Comparison of ENCODE assay signal across 15 cellular contexts in the genomic region with DNA sequence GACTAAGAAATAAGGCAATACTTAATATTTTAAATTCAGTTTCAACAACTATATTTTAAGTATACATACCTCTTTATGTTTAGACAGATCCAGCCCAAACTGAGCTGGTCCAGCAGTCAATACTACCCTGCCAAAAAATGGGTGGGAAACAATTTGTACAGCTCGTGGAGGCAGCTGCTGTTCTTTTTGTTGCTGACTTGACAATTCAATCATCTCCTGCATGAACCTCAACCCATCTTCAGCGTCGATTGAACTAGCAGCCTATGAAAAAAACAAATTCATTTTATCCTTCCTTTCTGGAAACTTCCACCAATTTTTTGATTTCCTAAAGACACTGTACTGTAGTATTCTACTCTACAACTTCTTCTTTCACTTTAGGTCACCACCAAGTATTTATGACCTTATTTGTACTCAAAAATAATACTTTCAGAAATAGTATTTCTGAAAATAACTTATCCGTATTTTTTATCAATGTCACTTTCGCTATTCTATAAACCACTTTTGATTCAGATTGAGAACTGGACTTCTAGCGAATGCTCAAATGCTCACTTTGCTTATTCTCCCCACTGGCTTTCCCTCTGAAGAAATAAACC.
"Had no signal": no experiment of that assay in that cellular context is flagged by ENCODE, and none has a peak within 500 bp of the region (broad histone marks: within the 10 kb centered on the region; RNA-seq: fewer than 3 reads in every experiment).

No MANE protein-coding gene starts in this region.

- H3K4me3 Mint-ChIP-seq: activated naive CD4-positive, alpha-beta T cell treated with anti-CD3 and anti-CD28 coated beads, Interleukin-2, amount 10 ng/mL, durations not matched to agents 7 days and 5 days; naive B cell; neural progenitor cell had no signal

- H3K9me3 ChIP-seq: colonic mucosa, ovary, sigmoid colon had no signal

- ATAC-seq: activated CD4-positive, CD25-positive, alpha-beta regulatory T cell treated with anti-CD3 and anti-CD28 coated beads, Interleukin-2, amount 50 U/mL, for 24 hours; esophagus mucosa had no signal

- H3K27ac ChIP-seq: cardiac muscle cell, colonic mucosa, neural progenitor cell, ovary, sigmoid colon had no signal

- H3K4me1 Mint-ChIP-seq: activated naive CD4-positive, alpha-beta T cell treated with anti-CD3 and anti-CD28 coated beads, Interleukin-2, amount 10 ng/mL, durations not matched to agents 7 days and 5 days; naive B cell; neural progenitor cell had no signal

- H3K4me2 ChIP-seq: neural progenitor cell had no signal

- H3K27me3 Mint-ChIP-seq: activated naive CD4-positive, alpha-beta T cell treated with anti-CD3 and anti-CD28 coated beads, Interleukin-2, amount 10 ng/mL, durations not matched to agents 7 days and 5 days; naive B cell had no signal

- DNase-seq: activated CD4-positive, alpha-beta T cell treated with anti-CD3 and anti-CD28 coated beads, Interleukin-2, amount 50 U/mL, for 1 hour; activated CD8-positive, alpha-beta memory T cell treated with anti-CD3 and anti-CD28 coated beads for 24 hours; activated naive CD4-positive, alpha-beta T cell treated with anti-CD3 and anti-CD28 coated beads, Interleukin-2, amount 10 ng/mL, durations not matched to agents 7 days and 5 days; colonic mucosa; islet precursor cell; mammary epithelial cell; naive B cell; ovary; sigmoid colon; stimulated activated CD4-positive, alpha-beta T cell treated with anti-CD3 and anti-CD28 coated beads, Interleukin-1b, Interleukin-23, amount 100 ng/mL, for 48 hours had no signal

- H3K4me3 ChIP-seq: cardiac muscle cell, colonic mucosa, neural progenitor cell, ovary, sigmoid colon had no signal

- H3K4me1 ChIP-seq: colonic mucosa, sigmoid colon had no signal

- H3K27ac Mint-ChIP-seq: activated naive CD4-positive, alpha-beta T cell treated with anti-CD3 and anti-CD28 coated beads, Interleukin-2, amount 10 ng/mL, durations not matched to agents 7 days and 5 days; activated T-helper 2 cell treated with anti-CD3 and anti-CD28 coated beads, Interferon-gamma antibody, Interleukin-2, Interleukin-4, amounts not matched to agents 10 μg/mL and 5 μg/mL and 100 μg/mL, durations not matched to agents 14 hours and 24 hours and 36 hours; neural progenitor cell had no signal

- H3K9me3 Mint-ChIP-seq: activated naive CD4-positive, alpha-beta T cell treated with anti-CD3 and anti-CD28 coated beads, Interleukin-2, amount 10 ng/mL, durations not matched to agents 7 days and 5 days; activated T-helper 2 cell treated with anti-CD3 and anti-CD28 coated beads, Interferon-gamma antibody, Interleukin-2, Interleukin-4, amounts not matched to agents 10 μg/mL and 5 μg/mL and 100 μg/mL, durations not matched to agents 14 hours and 24 hours and 36 hours; naive B cell; neural progenitor cell had no signal

- H2AFZ ChIP-seq: neural progenitor cell had no signal

- H3K36me3 ChIP-seq: ovary had no signal

- H3K9ac ChIP-seq: neural progenitor cell had no signal

- H3K27me3 ChIP-seq: cardiac muscle cell, colonic mucosa, neural progenitor cell, ovary, sigmoid colon had no signal
